Comparison of ENCODE assay signal across 8 cellular contexts in genomic region chr1:168135982-168136708, GRCh38. TPM values are rescaled to one million over a fixed set of nuclear protein-coding genes. Genes with fewer than 3 reads are reported as not detected.
DNase-seq lines count a peak whose midpoint lies in the region; ATAC-seq and TF ChIP-seq lines count a peak whose summit lies in the region.

No MANE protein-coding gene starts in this region.

- H3K36me3 Mint-ChIP-seq in IgD-negative memory B cell, result peaks cover 4% of the 10 kb centered on the region
- peaks cover 4 to 6% of the 10 kb centered on the region in 2 donors for H3K36me3 Mint-ChIP-seq in activated T-cell treated with anti-CD3 and anti-CD28 coated beads, Interleukin-2, amount 50 U/mL, for 72 hours (ENCODE audit: insufficient read depth in 2 of 2)

- peaks cover 0 to 20% (median 12%) of the 10 kb centered on the region in 12 donors for H3K4me1 ChIP-seq in heart left ventricle
- peaks cover 3% of the 10 kb centered on the region for H3K4me1 ChIP-seq in rectal smooth muscle tissue (ENCODE audit: control insufficient read depth, insufficient read depth, low read length)

- peak overlapping the region; percentile 40 to 92 (median 81) for H3K4me3 ChIP-seq in heart left ventricle
- peak overlapping the region; percentile 42 for H3K4me3 ChIP-seq in rectal smooth muscle tissue (ENCODE audit: low read length)

- H3K27ac ChIP-seq in heart left ventricle (peak overlapping the region in 11 of 12 donors; percentile 10 to 83 (median 68)), rectal smooth muscle tissue (ENCODE audit: low read depth, low read length) (peak overlapping the region; percentile 76)

- 0 to 1% (median 0%) methylated on average over 21 to 61 of the region's 61 CpGs for WGBS in heart left ventricle, 4 donors

- peaks cover 0 to 24% (median 0%) of the 10 kb centered on the region in 9 donors for H3K27me3 ChIP-seq in heart left ventricle
- no peaks in the 10 kb centered on the region for H3K27me3 ChIP-seq in rectal smooth muscle tissue (ENCODE audit: control insufficient read depth, insufficient read depth, low read length)

- H3K36me3 ChIP-seq in heart left ventricle (no peaks in the 10 kb centered on the region), rectal smooth muscle tissue (ENCODE audit: control insufficient read depth, insufficient read depth, low read length) (no peaks in the 10 kb centered on the region)

- peaks cover 5 to 14% (median 11%) of the 10 kb centered on the region in 3 donors for H3K4me1 Mint-ChIP-seq in IgD-negative memory B cell
- peaks cover 42% of the 10 kb centered on the region for H3K4me1 Mint-ChIP-seq in activated T-cell treated with anti-CD3 and anti-CD28 coated beads, Interleukin-2, amount 50 U/mL, for 72 hours (ENCODE audit: low read depth)

- no peaks in the 10 kb centered on the region for H3K9me3 ChIP-seq in heart left ventricle

- peak overlapping the region; percentile 79 to 94 (median 86) for H3K4me3 Mint-ChIP-seq in IgD-negative memory B cell
- H3K4me3 Mint-ChIP-seq in activated T-cell treated with anti-CD3 and anti-CD28 coated beads, Interleukin-2, amount 50 U/mL, for 72 hours, result peak overlapping the region; percentile 80 to 84

- intact Hi-C loops in heart left ventricle (cut with DNase I), result loop anchor here in 4 of 10 donors (5.0 kb wide), 2 partner anchors 49 to 54 kb away; no protein-coding TSS in a partner anchor

- H3K27ac Mint-ChIP-seq in IgD-negative memory B cell, result peak overlapping the region in 1 of 3 donors; percentile 2
- H3K27ac Mint-ChIP-seq in activated T-cell treated with anti-CD3 and anti-CD28 coated beads, Interleukin-2, amount 50 U/mL, for 72 hours, result no peak overlapping the region

- no peak for TF ChIP-seq CTCF in heart left ventricle (IDR thresholded peaks at IDR 0.05)

- H3K9ac ChIP-seq in rectal smooth muscle tissue (ENCODE audit: low read length), result no peak overlapping the region

- DNase-seq in EH (ENCODE audit: low read depth) (peak; percentile 28), heart left ventricle (peak in 3 of 5 donors; percentile 9 to 40 (median 29)), NCI-H226 (no peak), OCI-M2 (lab: John Stamatoyannopoulos, UW; ENCODE audit: unreplicated experiment) (no peak), dedifferentiated amniotic fluid mesenchymal stem cell (ENCODE audit: extremely low spot score) (no peak)
- DNase-seq in activated T-cell treated with anti-CD3 and anti-CD28 coated beads, Interleukin-2, amount 50 U/mL, for 72 hours, result peak; percentile 21 to 31

- no peaks in the 10 kb centered on the region for H3K9me3 Mint-ChIP-seq in IgD-negative memory B cell
- H3K9me3 Mint-ChIP-seq in activated T-cell treated with anti-CD3 and anti-CD28 coated beads, Interleukin-2, amount 50 U/mL, for 72 hours, result no peaks in the 10 kb centered on the region

- ATAC-seq in activated T-cell treated with anti-CD3 and anti-CD28 coated beads, Interleukin-2, amount 50 U/mL, for 72 hours (replicated peaks in 1 of 2), result peak; percentile 11 to 16
- ATAC-seq in heart left ventricle, result peak in 3 of 4 donors; percentile 36 to 68 (median 42)

- TF ChIP-seq POLR2A in heart left ventricle (IDR thresholded peaks at IDR 0.05), result no peak

- peaks cover 32% of the 10 kb centered on the region for H3K27me3 Mint-ChIP-seq in IgD-negative memory B cell
- peaks cover 51% of the 10 kb centered on the region for H3K27me3 Mint-ChIP-seq in activated T-cell treated with anti-CD3 and anti-CD28 coated beads, Interleukin-2, amount 50 U/mL, for 72 hours (ENCODE audit: low read depth)

RNA-seq across cellular contexts. Expression of gene GPR161, which starts 0.6 kb away (rescaled TPM):
- polyA plus RNA-seq in IgD-negative memory B cell (not detected), heart left ventricle (1 to 10 TPM in 1 of 2 donors, under 1 TPM in 1; 0.95 to 2.8 TPM)
- total RNA-seq in activated T-cell treated with anti-CD3 and anti-CD28 coated beads, Interleukin-2, amount 50 U/mL, for 72 hours, result 1 to 10 TPM; 1.4 to 4.5 TPM
- 1 to 10 TPM; 1.4 to 4.8 (median 2.4) TPM for total RNA-seq in heart left ventricle

RNA-seq across cellular contexts. Expression of gene TIPRL, which starts 42.6 kb away (rescaled TPM):
- polyA plus RNA-seq in IgD-negative memory B cell, result 28.5 TPM
- 10 to 100 TPM; 67.5 to 68.3 TPM for total RNA-seq in activated T-cell treated with anti-CD3 and anti-CD28 coated beads, Interleukin-2, amount 50 U/mL, for 72 hours
- total RNA-seq in heart left ventricle, result 10 to 100 TPM; 26.9 to 39.4 (median 33.0) TPM
- polyA plus RNA-seq in heart left ventricle, result 10 to 100 TPM; 11.8 to 31.7 TPM

Comparison
In these comparisons a context has a peak if more than half of its experiments do, and no peak if none do; other contexts are left out.
1. DNase-seq: peak in EH (single experiment), activated T-cell treated with anti-CD3 and anti-CD28 coated beads, Interleukin-2, amount 50 U/mL, for 72 hours (2 of 2) and heart left ventricle (3 of 5); none in NCI-H226 (single experiment), OCI-M2 (single experiment) and dedifferentiated amniotic fluid mesenchymal stem cell (single experiment).